Comparison of ENCODE assay signal across 2 cellular contexts in genomic region chr17:49906511-49907136, GRCh38.
TF ChIP-seq lines count a peak whose summit lies in the region.

No MANE protein-coding gene starts in this region.

TF ChIP-seq in A549, 52 proteins besides CTCF, POLR2A, EP300 and RAD21:
- TF ChIP-seq GATA3 (IDR thresholded peaks at IDR 0.05; ENCODE audit: borderline replicate concordance) (no peak), EHF (CRISPR knock-in tag; IDR thresholded peaks at IDR 0.05) (no peak), FOSL2 (IDR thresholded peaks at IDR 0.05) (no peak), FOSL2 (CRISPR knock-in tag; IDR thresholded peaks at IDR 0.05) (no peak), KDM1A (IDR thresholded peaks at IDR 0.05; ENCODE audit: low read depth) (peak; percentile 69; the same call in 1 of the 2 replicates), CHD4 (IDR thresholded peaks at IDR 0.05; ENCODE audit: borderline replicate concordance) (0 out of 2 replicates have a peak, but pooled peaks have one; percentile 43)

TF ChIP-seq in H1, 55 proteins besides CTCF, POLR2A, EP300 and RAD21:
- TF ChIP-seq KDM4A (IDR thresholded peaks at IDR 0.05; ENCODE audit: low read depth, low read length, severe bottlenecking) (no peak), SUZ12 (IDR thresholded peaks at IDR 0.05; ENCODE audit: low read length) (0 out of 2 replicates have a peak, but pooled peaks have one; percentile 44), HDAC2 (IDR thresholded peaks at IDR 0.05; ENCODE audit: borderline replicate concordance in 1 of 2, low read depth in 2 of 2, low read length in 2 of 2) (no peak)
